In genomic region chr1:30255111-30255510, GRCh38 we compare ENCODE assay signal across 34 cellular contexts.
"Had no signal": no experiment of that assay in that cellular context is flagged by ENCODE, and none has a peak within 500 bp of the region (broad histone marks: within the 10 kb centered on the region; RNA-seq: fewer than 3 reads in every experiment).

No MANE protein-coding gene starts in this region.

- H3K4me3 ChIP-seq: MG63 had no signal

- H3K36me3 ChIP-seq: MG63 had no signal

- H3K9me3 ChIP-seq: MG63 had no signal

- DNase-seq: Karpas-422, Kasumi-1, MG63, MM.1S, MV-4-11, NCI-H1048, NCI-H1092, NCI-H1092 treated with DMSO at 0.1 percent for 48 hours, NCI-H1105, NCI-H1417 treated with DMSO at 0.1 percent for 48 hours, NCI-H1436, NCI-H1436 treated with DMSO at 0.1 percent for 48 hours, NCI-H146, NCI-H1694, NCI-H1694 treated with DMSO at 0.1 percent for 48 hours, NCI-H187, NCI-H187 treated with DMSO at 0.1 percent for 48 hours, NCI-H1930, NCI-H2029, NCI-H2029 treated with DMSO at 0.1 percent for 48 hours, NCI-H2081, NCI-H2081 treated with DMSO at 0.1 percent for 48 hours, NCI-H2107, NCI-H2171, NCI-H2171 treated with DMSO at 0.1 percent for 48 hours, NCI-H2227 treated with DMSO at 0.1 percent for 48 hours, NCI-H226, NCI-H345, NCI-H446, NCI-H446 treated with DMSO at 0.1 percent for 48 hours, NCI-H510A, NCI-H510A treated with DMSO at 0.1 percent for 48 hours, NCI-H524, NCI-H524 treated with DMSO at 0.1 percent for 48 hours had no signal

- H3K27me3 ChIP-seq: MG63 had no signal
